Comparison of ENCODE assay signal across 1 cellular context in the genomic region with DNA sequence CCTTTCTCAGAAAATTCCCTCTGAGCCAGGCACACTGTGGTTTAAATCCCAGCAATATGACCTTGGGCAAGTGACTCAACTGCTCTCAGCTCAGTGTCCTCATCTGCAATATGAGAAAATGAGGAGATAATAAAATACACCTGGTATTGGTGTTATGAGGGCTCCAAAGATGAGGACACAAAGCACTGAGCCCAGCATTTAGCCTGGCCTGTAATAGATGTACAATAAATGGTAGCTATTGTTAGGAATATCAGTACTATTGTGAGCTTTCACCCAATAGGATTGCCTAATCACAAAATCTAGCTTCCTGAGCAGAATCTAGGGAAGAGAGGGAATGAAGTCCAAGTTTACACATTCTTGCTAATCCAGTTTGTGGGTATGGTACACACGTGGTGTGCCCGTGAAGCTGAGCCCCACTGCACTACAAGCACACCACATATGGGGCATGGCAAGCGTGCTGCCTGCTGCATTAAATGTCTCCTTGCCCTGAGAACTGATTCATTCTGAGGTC.
A peak's percentile ranks its signal among the peaks of the same experiment; 100 is the strongest.
TF ChIP-seq lines count a peak whose summit lies in the region.

No MANE protein-coding gene starts in this region.

TF ChIP-seq in liver, 16 proteins besides CTCF, POLR2A, EP300 and RAD21 (continued from another document):
- TF ChIP-seq FOXA2 (IDR thresholded peaks at IDR 0.05) (peak; percentile 89), FOXA1 (IDR thresholded peaks at IDR 0.05) (peak; percentile 74), RXRA (IDR thresholded peaks at IDR 0.05) (peak; percentile 84 to 97), NR2F2 (IDR thresholded peaks at IDR 0.05) (peak; percentile 20), HNF4A (conservative IDR thresholded peaks at IDR 0.05) (peak; percentile 92 to 96), EGR1 (IDR thresholded peaks at IDR 0.05; ENCODE audit: low read depth in 2 of 2) (peak in 1 of 2 donors; percentile 82), JUND (IDR thresholded peaks at IDR 0.05) (peak; percentile 57 to 70), SP1 (IDR thresholded peaks at IDR 0.05) (peak; percentile 96)
- TF ChIP-seq, protein P1, sequence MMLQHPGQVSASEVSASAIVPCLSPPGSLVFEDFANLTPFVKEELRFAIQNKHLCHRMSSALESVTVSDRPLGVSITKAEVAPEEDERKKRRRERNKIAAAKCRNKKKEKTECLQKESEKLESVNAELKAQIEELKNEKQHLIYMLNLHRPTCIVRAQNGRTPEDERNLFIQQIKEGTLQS (IDR thresholded peaks at IDR 0.05) = no peak
- TF ChIP-seq, protein P2, sequence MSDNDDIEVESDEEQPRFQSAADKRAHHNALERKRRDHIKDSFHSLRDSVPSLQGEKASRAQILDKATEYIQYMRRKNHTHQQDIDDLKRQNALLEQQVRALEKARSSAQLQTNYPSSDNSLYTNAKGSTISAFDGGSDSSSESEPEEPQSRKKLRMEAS (IDR thresholded peaks at IDR 0.05) = peak; percentile 90
